In the genomic region with DNA sequence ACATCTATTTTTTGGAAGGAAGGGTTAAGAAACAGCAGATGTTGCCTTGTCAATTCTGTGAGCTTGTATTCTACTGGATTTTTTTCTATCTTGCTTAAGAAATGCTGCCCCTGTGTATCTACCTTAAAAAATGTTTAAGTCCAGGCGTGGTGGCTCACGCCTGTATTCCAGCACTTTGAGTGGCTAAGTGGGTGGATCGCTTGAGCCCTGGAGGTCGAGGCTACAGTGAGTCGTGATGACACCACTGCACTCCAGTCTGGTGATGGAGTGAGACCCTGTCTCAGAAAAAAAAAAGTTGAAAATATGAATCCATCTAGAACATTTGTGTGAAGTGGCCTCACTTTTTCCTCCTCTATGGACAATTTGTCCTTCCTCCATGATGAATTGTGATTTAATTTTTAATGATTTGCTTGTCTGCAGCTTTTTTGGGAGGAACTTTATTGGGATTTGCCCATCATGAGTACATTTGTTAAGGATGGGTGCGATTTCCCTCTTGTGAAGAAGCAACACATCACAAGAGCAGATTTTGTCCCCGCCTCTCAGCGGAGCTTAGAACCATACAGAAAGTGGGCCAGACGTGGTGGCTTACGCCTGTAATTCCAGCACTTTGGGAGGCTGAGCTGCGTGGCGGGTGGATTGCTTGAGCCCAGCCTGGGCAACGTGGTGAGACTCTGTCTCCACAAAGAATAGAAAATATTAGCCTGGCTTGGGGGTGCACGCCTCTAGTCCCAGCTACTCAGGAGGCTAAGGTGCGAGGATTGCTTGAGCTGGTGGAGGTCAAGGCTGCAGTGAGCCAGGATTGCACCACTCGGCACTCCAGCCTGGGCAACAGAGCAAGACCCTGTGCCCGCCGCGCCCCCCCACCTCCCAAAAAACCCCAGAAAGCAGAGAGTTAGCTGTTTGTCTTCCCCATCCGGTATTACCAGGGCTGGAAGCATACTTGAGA, we compare ENCODE assay signal across 1 cellular context.
TF ChIP-seq lines count a peak whose summit lies in the region.

No MANE protein-coding gene starts in this region.

TF ChIP-seq in GM23338, 12 proteins besides CTCF, POLR2A, EP300 and RAD21:
- TF ChIP-seq, protein P1, sequence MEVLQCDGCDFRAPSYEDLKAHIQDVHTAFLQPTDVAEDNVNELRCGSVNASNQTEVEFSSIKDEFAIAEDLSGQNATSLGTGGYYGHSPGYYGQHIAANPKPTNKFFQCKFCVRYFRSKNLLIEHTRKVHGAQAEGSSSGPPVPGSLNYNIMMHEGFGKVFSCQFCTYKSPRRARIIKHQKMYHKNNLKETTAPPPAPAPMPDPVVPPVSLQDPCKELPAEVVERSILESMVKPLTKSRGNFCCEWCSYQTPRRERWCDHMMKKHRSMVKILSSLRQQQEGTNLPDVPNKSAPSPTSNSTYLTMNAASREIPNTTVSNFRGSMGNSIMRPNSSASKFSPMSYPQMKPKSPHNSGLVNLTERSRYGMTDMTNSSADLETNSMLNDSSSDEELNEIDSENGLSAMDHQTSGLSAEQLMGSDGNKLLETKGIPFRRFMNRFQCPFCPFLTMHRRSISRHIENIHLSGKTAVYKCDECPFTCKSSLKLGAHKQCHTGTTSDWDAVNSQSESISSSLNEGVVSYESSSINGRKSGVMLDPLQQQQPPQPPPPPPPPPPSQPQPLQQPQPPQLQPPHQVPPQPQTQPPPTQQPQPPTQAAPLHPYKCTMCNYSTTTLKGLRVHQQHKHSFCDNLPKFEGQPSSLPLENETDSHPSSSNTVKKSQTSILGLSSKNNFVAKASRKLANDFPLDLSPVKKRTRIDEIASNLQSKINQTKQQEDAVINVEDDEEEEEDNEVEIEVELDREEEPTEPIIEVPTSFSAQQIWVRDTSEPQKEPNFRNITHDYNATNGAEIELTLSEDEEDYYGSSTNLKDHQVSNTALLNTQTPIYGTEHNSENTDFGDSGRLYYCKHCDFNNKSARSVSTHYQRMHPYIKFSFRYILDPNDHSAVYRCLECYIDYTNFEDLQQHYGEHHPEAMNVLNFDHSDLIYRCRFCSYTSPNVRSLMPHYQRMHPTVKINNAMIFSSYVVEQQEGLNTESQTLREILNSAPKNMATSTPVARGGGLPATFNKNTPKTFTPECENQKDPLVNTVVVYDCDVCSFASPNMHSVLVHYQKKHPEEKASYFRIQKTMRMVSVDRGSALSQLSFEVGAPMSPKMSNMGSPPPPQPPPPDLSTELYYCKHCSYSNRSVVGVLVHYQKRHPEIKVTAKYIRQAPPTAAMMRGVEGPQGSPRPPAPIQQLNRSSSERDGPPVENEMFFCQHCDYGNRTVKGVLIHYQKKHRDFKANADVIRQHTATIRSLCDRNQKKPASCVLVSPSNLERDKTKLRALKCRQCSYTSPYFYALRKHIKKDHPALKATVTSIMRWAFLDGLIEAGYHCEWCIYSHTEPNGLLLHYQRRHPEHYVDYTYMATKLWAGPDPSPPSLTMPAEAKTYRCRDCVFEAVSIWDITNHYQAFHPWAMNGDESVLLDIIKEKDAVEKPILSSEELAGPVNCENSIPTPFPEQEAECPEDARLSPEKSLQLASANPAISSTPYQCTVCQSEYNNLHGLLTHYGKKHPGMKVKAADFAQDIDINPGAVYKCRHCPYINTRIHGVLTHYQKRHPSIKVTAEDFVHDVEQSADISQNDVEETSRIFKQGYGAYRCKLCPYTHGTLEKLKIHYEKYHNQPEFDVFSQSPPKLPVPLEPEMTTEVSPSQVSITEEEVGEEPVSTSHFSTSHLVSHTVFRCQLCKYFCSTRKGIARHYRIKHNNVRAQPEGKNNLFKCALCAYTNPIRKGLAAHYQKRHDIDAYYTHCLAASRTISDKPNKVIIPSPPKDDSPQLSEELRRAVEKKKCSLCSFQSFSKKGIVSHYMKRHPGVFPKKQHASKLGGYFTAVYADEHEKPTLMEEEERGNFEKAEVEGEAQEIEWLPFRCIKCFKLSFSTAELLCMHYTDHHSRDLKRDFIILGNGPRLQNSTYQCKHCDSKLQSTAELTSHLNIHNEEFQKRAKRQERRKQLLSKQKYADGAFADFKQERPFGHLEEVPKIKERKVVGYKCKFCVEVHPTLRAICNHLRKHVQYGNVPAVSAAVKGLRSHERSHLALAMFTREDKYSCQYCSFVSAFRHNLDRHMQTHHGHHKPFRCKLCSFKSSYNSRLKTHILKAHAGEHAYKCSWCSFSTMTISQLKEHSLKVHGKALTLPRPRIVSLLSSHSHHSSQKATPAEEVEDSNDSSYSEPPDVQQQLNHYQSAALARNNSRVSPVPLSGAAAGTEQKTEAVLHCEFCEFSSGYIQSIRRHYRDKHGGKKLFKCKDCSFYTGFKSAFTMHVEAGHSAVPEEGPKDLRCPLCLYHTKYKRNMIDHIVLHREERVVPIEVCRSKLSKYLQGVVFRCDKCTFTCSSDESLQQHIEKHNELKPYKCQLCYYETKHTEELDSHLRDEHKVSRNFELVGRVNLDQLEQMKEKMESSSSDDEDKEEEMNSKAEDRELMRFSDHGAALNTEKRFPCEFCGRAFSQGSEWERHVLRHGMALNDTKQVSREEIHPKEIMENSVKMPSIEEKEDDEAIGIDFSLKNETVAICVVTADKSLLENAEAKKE (CRISPR knock-in tag; IDR thresholded peaks at IDR 0.05): no peak
- no peak for TF ChIP-seq NANOG (IDR thresholded peaks at IDR 0.05; ENCODE audit: borderline replicate concordance)
- TF ChIP-seq JUNB (IDR thresholded peaks at IDR 0.05; ENCODE audit: unreplicated experiment): no peak
- TF ChIP-seq EZH2phosphoT487 (IDR thresholded peaks at IDR 0.05; ENCODE audit: unreplicated experiment): no peak
- no peak for TF ChIP-seq EZH2 (IDR thresholded peaks at IDR 0.05; ENCODE audit: low read depth, unreplicated experiment)
- TF ChIP-seq CREB1 (CRISPR knock-in tag; IDR thresholded peaks at IDR 0.05; ENCODE audit: low read depth): no peak
- TF ChIP-seq POLR2AphosphoS5 (IDR thresholded peaks at IDR 0.05; ENCODE audit: low read depth): no peak
- TF ChIP-seq ZNF331 (CRISPR knock-in tag; IDR thresholded peaks at IDR 0.05; ENCODE audit: low read depth): no peak
- TF ChIP-seq ZNF114 (CRISPR knock-in tag; IDR thresholded peaks at IDR 0.05): no peak
- TF ChIP-seq, protein P2, sequence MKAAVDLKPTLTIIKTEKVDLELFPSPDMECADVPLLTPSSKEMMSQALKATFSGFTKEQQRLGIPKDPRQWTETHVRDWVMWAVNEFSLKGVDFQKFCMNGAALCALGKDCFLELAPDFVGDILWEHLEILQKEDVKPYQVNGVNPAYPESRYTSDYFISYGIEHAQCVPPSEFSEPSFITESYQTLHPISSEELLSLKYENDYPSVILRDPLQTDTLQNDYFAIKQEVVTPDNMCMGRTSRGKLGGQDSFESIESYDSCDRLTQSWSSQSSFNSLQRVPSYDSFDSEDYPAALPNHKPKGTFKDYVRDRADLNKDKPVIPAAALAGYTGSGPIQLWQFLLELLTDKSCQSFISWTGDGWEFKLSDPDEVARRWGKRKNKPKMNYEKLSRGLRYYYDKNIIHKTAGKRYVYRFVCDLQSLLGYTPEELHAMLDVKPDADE (IDR thresholded peaks at IDR 0.05): no peak
- TF ChIP-seq, protein P3, sequence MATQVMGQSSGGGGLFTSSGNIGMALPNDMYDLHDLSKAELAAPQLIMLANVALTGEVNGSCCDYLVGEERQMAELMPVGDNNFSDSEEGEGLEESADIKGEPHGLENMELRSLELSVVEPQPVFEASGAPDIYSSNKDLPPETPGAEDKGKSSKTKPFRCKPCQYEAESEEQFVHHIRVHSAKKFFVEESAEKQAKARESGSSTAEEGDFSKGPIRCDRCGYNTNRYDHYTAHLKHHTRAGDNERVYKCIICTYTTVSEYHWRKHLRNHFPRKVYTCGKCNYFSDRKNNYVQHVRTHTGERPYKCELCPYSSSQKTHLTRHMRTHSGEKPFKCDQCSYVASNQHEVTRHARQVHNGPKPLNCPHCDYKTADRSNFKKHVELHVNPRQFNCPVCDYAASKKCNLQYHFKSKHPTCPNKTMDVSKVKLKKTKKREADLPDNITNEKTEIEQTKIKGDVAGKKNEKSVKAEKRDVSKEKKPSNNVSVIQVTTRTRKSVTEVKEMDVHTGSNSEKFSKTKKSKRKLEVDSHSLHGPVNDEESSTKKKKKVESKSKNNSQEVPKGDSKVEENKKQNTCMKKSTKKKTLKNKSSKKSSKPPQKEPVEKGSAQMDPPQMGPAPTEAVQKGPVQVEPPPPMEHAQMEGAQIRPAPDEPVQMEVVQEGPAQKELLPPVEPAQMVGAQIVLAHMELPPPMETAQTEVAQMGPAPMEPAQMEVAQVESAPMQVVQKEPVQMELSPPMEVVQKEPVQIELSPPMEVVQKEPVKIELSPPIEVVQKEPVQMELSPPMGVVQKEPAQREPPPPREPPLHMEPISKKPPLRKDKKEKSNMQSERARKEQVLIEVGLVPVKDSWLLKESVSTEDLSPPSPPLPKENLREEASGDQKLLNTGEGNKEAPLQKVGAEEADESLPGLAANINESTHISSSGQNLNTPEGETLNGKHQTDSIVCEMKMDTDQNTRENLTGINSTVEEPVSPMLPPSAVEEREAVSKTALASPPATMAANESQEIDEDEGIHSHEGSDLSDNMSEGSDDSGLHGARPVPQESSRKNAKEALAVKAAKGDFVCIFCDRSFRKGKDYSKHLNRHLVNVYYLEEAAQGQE (IDR thresholded peaks at IDR 0.05; ENCODE audit: unreplicated experiment): no peak
- no peak for TF ChIP-seq STAT1 (IDR thresholded peaks at IDR 0.05; ENCODE audit: unreplicated experiment)
